15 cellular contexts compared by ENCODE assay signal in the genomic region with DNA sequence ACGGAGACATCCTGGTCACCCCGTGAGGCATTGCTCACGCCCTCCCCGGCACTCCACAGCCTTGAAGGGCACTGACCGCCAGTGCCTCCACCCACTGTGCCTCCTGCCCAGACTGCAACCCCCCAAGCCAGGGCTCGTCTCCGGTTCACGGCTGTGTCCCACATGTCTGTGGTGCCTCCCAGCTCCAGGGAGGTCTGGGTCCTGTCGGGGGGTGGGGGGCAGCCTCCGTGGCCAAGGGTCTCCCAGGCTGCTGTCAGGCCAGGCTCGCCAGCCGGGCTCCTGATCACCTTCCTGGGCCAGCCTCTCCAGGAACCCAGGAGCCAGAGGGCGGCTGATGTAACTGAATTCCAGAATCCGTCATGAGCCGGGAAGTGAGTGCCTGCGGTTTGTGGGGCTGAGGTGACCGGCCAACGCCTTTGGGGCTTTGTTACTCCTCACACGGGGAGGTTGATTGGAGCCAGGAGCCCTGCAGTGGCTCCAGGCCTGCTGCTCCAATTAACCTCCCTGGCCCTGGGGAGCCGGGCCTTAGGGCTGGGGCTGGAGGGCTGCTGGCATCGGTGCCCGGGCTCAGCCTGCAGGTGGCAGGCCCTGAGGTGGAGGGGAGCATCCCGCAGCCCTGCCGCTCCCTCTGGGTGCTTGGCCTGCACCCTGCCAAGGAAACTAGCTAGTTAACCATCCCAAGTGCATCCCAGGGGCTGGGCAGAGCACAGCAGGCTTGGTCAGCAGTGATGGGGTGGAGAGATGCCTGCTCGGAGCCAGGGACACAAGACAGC. TPM values are rescaled to one million over a fixed set of nuclear protein-coding genes. Genes with fewer than 3 reads are reported as not detected.
DNase-seq lines count a peak whose midpoint lies in the region; ATAC-seq and TF ChIP-seq lines count a peak whose summit lies in the region.
"Had no signal": no experiment of that assay in that cellular context is flagged by ENCODE, and none has a peak within 500 bp of the region (broad histone marks: within the 10 kb centered on the region; RNA-seq: fewer than 3 reads in every experiment).

No MANE protein-coding gene starts in this region.

- H3K4me2 ChIP-seq in PC-3 (ENCODE audit: low read length), result peak overlapping the region; percentile 18; the same call in 1 of the 2 replicates
- H3K4me2 ChIP-seq: SK-N-SH had no signal

- H4K20me1 ChIP-seq in PC-3 (ENCODE audit: low read length), result no peaks in the 10 kb centered on the region

- H2AFZ ChIP-seq in PC-3 (ENCODE audit: low read length), result no peak overlapping the region

- no peak for TF ChIP-seq CTCF in PC-3 (conservative IDR thresholded peaks at IDR 0.05; ENCODE audit: low read depth, low read length)
- TF ChIP-seq CTCF in tibial nerve (IDR thresholded peaks at IDR 0.05), result no peak

- TF ChIP-seq POLR2A in erythroblast (IDR thresholded peaks at IDR 0.05; ENCODE audit: low read length), result no peak
- TF ChIP-seq POLR2A in tibial nerve (IDR thresholded peaks at IDR 0.05), result no peak

- no peaks in the 10 kb centered on the region for H3K79me2 ChIP-seq in PC-3 (ENCODE audit: low read length)

- POLR2A ChIA-PET in PC-3 (lab: Charles Lee; ENCODE audit: unreplicated experiment), result no interaction called here

- H3K9ac ChIP-seq in PC-3 (ENCODE audit: low read length), result no peak overlapping the region
- H3K9ac ChIP-seq: SK-N-SH had no signal

- intact Hi-C loops in PC-3 (cut with micrococcal nuclease), result no loop called here

- BruUV-seq in PC-3 (replicated peaks; lab: Mats Ljungman, UMichigan), result no TSS peak

- no peaks in the 10 kb centered on the region for H3F3A ChIP-seq in PC-3 (ENCODE audit: low read length, unreplicated experiment)

- H3K27ac ChIP-seq in PC-3 (ENCODE audit: low read length), result no peak overlapping the region
- H3K27ac ChIP-seq in tibial nerve, result no peak overlapping the region
- H3K27ac ChIP-seq: adrenal gland had no signal

- H3K9me3 Mint-ChIP-seq in stimulated activated memory B cell treated with anti-CD40 and anti-IgM and Interleukin-4, amounts not matched to agents 10 μg/mL and 1 μg/mL and 100 μg/mL, for 72 hours, result peaks cover 6% of the 10 kb centered on the region
- H3K9me3 Mint-ChIP-seq: stimulated activated effector memory CD8-positive, alpha-beta T cell treated with anti-CD3 and anti-CD28 coated beads, Interleukin-12 subunit alpha, Interleukin-12 subunit beta, amount 100 ng/mL, for 72 hours had no signal

- H3K27me3 Mint-ChIP-seq in stimulated activated memory B cell treated with anti-CD40 and anti-IgM and Interleukin-4, amounts not matched to agents 10 μg/mL and 1 μg/mL and 100 μg/mL, for 72 hours, result no peaks in the 10 kb centered on the region

- DNase-seq in GM04503 (ENCODE audit: low read depth) (peak; percentile 3), PC-3 (peak; percentile 73), erythroblast (lab: John Stamatoyannopoulos, UW) (no peak), tibial nerve (ENCODE audit: low spot score in 2 of 2) (no peak)
- DNase-seq: activated CD8-positive, alpha-beta T cell treated with anti-CD3 and anti-CD28 coated beads, Interleukin-2, amount 10 ng/mL, durations not matched to agents 7 days and 5 days; adrenal gland; GDM1; glutamatergic neuron; NCI-H1092; nucleus accumbens; SK-N-SH had no signal

- peaks cover 10% of the 10 kb centered on the region for H3K4me1 ChIP-seq in PC-3 (ENCODE audit: insufficient read depth, low read length)
- peaks cover 0 to 9% (median 0%) of the 10 kb centered on the region in 4 donors for H3K4me1 ChIP-seq in tibial nerve
- H3K4me1 ChIP-seq: adrenal gland had no signal

- no peaks in the 10 kb centered on the region for H3K9me2 ChIP-seq in PC-3 (replicated peaks; ENCODE audit: low read length)
- H3K9me2 ChIP-seq: SK-N-SH had no signal

- ATAC-seq in PC-3 (peak; percentile 85), esophagus mucosa (peak; percentile 14), GM18867 (IDR thresholded peaks at IDR 0.05; ENCODE audit: unreplicated experiment) (no peak)
- no peak for ATAC-seq in stimulated activated memory B cell treated with anti-CD40 and anti-IgM and Interleukin-4, amounts not matched to agents 10 μg/mL and 1 μg/mL and 100 μg/mL, for 72 hours
- ATAC-seq: activated CD8-positive, alpha-beta T cell treated with anti-CD3 and anti-CD28 coated beads, Interleukin-2, amount 10 ng/mL, durations not matched to agents 7 days and 5 days; stimulated activated effector memory CD8-positive, alpha-beta T cell treated with anti-CD3 and anti-CD28 coated beads, Interleukin-12 subunit alpha, Interleukin-12 subunit beta, amount 100 ng/mL, for 72 hours had no signal

- H3K27ac Mint-ChIP-seq in stimulated activated memory B cell treated with anti-CD40 and anti-IgM and Interleukin-4, amounts not matched to agents 10 μg/mL and 1 μg/mL and 100 μg/mL, for 72 hours, result peak overlapping the region; percentile 56
- H3K27ac Mint-ChIP-seq: activated CD8-positive, alpha-beta T cell treated with anti-CD3 and anti-CD28 coated beads, Interleukin-2, amount 10 ng/mL, durations not matched to agents 7 days and 5 days; stimulated activated effector memory CD8-positive, alpha-beta T cell treated with anti-CD3 and anti-CD28 coated beads, Interleukin-12 subunit alpha, Interleukin-12 subunit beta, amount 100 ng/mL, for 72 hours had no signal

- CTCF ChIA-PET in PC-3 (lab: Charles Lee), result no interaction called here

- H3K4me3 Mint-ChIP-seq in stimulated activated memory B cell treated with anti-CD40 and anti-IgM and Interleukin-4, amounts not matched to agents 10 μg/mL and 1 μg/mL and 100 μg/mL, for 72 hours, result no peak overlapping the region
- H3K4me3 Mint-ChIP-seq: activated CD8-positive, alpha-beta T cell treated with anti-CD3 and anti-CD28 coated beads, Interleukin-2, amount 10 ng/mL, durations not matched to agents 7 days and 5 days; stimulated activated effector memory CD8-positive, alpha-beta T cell treated with anti-CD3 and anti-CD28 coated beads, Interleukin-12 subunit alpha, Interleukin-12 subunit beta, amount 100 ng/mL, for 72 hours had no signal

- TF ChIP-seq EP300 in tibial nerve (IDR thresholded peaks at IDR 0.05), result no peak

- H3K4me3 ChIP-seq in PC-3 (ENCODE audit: low read length) (no peak overlapping the region), tibial nerve (no peak overlapping the region)
- H3K4me3 ChIP-seq: adrenal gland had no signal

- no peaks in the 10 kb centered on the region for H3K27me3 ChIP-seq in PC-3 (ENCODE audit: low read length)
- H3K27me3 ChIP-seq in tibial nerve, result peaks cover 0 to 40% of the 10 kb centered on the region in 2 donors

- H3K36me3 ChIP-seq in PC-3 (ENCODE audit: low read depth, low read length) (no peaks in the 10 kb centered on the region), tibial nerve (no peaks in the 10 kb centered on the region)
- H3K36me3 ChIP-seq: adrenal gland had no signal

- peaks cover 82% of the 10 kb centered on the region for H3K4me1 Mint-ChIP-seq in stimulated activated memory B cell treated with anti-CD40 and anti-IgM and Interleukin-4, amounts not matched to agents 10 μg/mL and 1 μg/mL and 100 μg/mL, for 72 hours

- no peaks in the 10 kb centered on the region for H3K36me3 Mint-ChIP-seq in stimulated activated memory B cell treated with anti-CD40 and anti-IgM and Interleukin-4, amounts not matched to agents 10 μg/mL and 1 μg/mL and 100 μg/mL, for 72 hours
- H3K36me3 Mint-ChIP-seq: stimulated activated effector memory CD8-positive, alpha-beta T cell treated with anti-CD3 and anti-CD28 coated beads, Interleukin-12 subunit alpha, Interleukin-12 subunit beta, amount 100 ng/mL, for 72 hours had no signal

- 70 to 74% methylated on average over 20 to 22 of the region's 25 CpGs for WGBS in tibial nerve, 2 donors

- H3K9me3 ChIP-seq in PC-3 (ENCODE audit: low read length) (no peaks in the 10 kb centered on the region), tibial nerve (no peaks in the 10 kb centered on the region)
- H3K9me3 ChIP-seq: adrenal gland, SK-N-SH had no signal

RNA-seq across cellular contexts. Expression of gene FBRSL1, which starts 36.4 kb away (rescaled TPM):
- total RNA-seq in PC-3 (2014; rRNA removed) (45.3 and 62.3 TPM in 2 replicates), esophagus mucosa (26.1 TPM), tibial nerve (10 to 100 TPM; 13.8 to 31.5 (median 16.1) TPM)

Comparison
In these comparisons a context has a peak if more than half of its experiments do, and no peak if none do; other contexts are left out.
1. DNase-seq: peak in GM04503 (single experiment) and PC-3 (single experiment); none in erythroblast (0 of 2) and tibial nerve (0 of 2).
2. ATAC-seq: peak in PC-3 (single experiment) and esophagus mucosa (single experiment); none in stimulated activated memory B cell treated with anti-CD40 and anti-IgM and Interleukin-4, amounts not matched to agents 10 μg/mL and 1 μg/mL and 100 μg/mL, for 72 hours (single experiment) and GM18867 (single experiment).